Comparison of ENCODE assay signal across 17 cellular contexts in the genomic region with DNA sequence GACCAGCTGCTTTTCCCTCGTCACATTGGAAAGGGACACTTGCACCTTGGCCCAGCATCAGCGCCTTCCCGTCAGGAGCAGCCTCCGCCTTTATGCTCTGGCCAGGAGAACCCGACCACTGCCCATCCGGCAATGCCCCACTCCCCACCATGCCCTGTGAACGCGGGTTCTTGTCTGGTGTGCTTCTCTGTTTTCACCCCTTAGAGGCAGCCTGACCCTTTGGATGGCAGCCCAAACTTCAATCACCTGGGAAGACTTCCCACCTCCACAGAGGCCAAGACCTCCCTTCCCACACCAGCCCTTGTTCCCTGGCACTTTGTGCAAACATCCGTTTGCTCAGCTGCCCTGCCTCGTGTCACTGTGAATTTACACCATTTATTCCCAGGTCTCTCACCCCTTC.
DNase-seq lines count a peak whose midpoint lies in the region; ATAC-seq and TF ChIP-seq lines count a peak whose summit lies in the region.
"Had no signal": no experiment of that assay in that cellular context is flagged by ENCODE, and none has a peak within 500 bp of the region (broad histone marks: within the 10 kb centered on the region; RNA-seq: fewer than 3 reads in every experiment).

No MANE protein-coding gene starts in this region.

- no peak overlapping the region for H2BK120ac ChIP-seq in mesenchymal stem cell (ENCODE audit: low read depth, low read length)

- H3K36me3 Mint-ChIP-seq in effector memory CD8-positive, alpha-beta T cell (ENCODE audit: insufficient read depth), result peaks cover 3% of the 10 kb centered on the region
- H3K36me3 Mint-ChIP-seq in osteocyte (ENCODE audit: unreplicated experiment), result no peaks in the 10 kb centered on the region
- H3K36me3 Mint-ChIP-seq: CD4-positive, alpha-beta memory T cell had no signal

- H2AFZ ChIP-seq in osteoblast (ENCODE audit: low read length) (no peak overlapping the region), mesenchymal stem cell (ENCODE audit: low read depth, low read length) (no peak overlapping the region)

- no peak overlapping the region for H3K23ac ChIP-seq in mesenchymal stem cell (ENCODE audit: low read length in 2 of 2)

- no peak overlapping the region for H2BK15ac ChIP-seq in mesenchymal stem cell (ENCODE audit: low read depth, poor library complexity, severe bottlenecking)

- peak overlapping the region; percentile 39 to 49 for H3K27ac Mint-ChIP-seq in effector memory CD8-positive, alpha-beta T cell
- no peak overlapping the region for H3K27ac Mint-ChIP-seq in osteocyte (ENCODE audit: unreplicated experiment)
- H3K27ac Mint-ChIP-seq: CD4-positive, alpha-beta memory T cell; H9; HFFc6 had no signal

- H3K4me1 ChIP-seq in HEK293 (ENCODE audit: control insufficient read depth, insufficient read depth, low read length) (no peaks in the 10 kb centered on the region), osteoblast (ENCODE audit: insufficient read depth, low read length) (no peaks in the 10 kb centered on the region), mesenchymal stem cell (ENCODE audit: control insufficient read depth, insufficient read depth, low read depth, low read length) (peaks cover 9% of the 10 kb centered on the region)
- H3K4me1 ChIP-seq: BE2C had no signal

- no peak overlapping the region for H2AK5ac ChIP-seq in mesenchymal stem cell (ENCODE audit: low read length, severe bottlenecking)

- peaks cover 0 to 9% of the 10 kb centered on the region in 2 donors for H3K27me3 Mint-ChIP-seq in effector memory CD8-positive, alpha-beta T cell
- no peaks in the 10 kb centered on the region for H3K27me3 Mint-ChIP-seq in osteocyte (ENCODE audit: unreplicated experiment)
- H3K27me3 Mint-ChIP-seq: CD4-positive, alpha-beta memory T cell had no signal

- no peak overlapping the region for H4K91ac ChIP-seq in mesenchymal stem cell (ENCODE audit: low read length)

- WGBS in mesenchymal stem cell, result 91% methylated on average over 9 of the region's 10 CpGs

- no peak overlapping the region for H3K4me2 ChIP-seq in osteoblast (ENCODE audit: insufficient read depth, low read length)
- no peak overlapping the region for H3K4me2 ChIP-seq in mesenchymal stem cell (ENCODE audit: low read length, poor library complexity, severe bottlenecking)
- H3K4me2 ChIP-seq: A549 had no signal

- no peak for ATAC-seq in effector memory CD8-positive, alpha-beta T cell (replicated peaks)
- ATAC-seq: A549 had no signal

- H4K20me1 ChIP-seq in osteoblast (ENCODE audit: insufficient read depth, low read length), result no peaks in the 10 kb centered on the region

- H3K4me3 ChIP-seq in HEK293 (ENCODE audit: low read depth, low read length) (no peak overlapping the region), osteoblast (ENCODE audit: insufficient read depth, low read length) (no peak overlapping the region), mesenchymal stem cell (ENCODE audit: insufficient read depth in 1 of 2, low read depth in 1 of 2, low read length in 2 of 2) (no peak overlapping the region)
- H3K4me3 ChIP-seq: A549 had no signal

- no peak overlapping the region for H3K27ac ChIP-seq in HEK293 (ENCODE audit: extremely low read depth, low read depth, low read length)
- H3K27ac ChIP-seq in KOPT-K1 (ENCODE audit: low read depth, low read length, poor library complexity, severe bottlenecking), result peak overlapping the region; percentile 39
- no peak overlapping the region for H3K27ac ChIP-seq in osteoblast (ENCODE audit: low read depth, low read length)
- no peak overlapping the region for H3K27ac ChIP-seq in mesenchymal stem cell (ENCODE audit: low read length, poor library complexity, severe bottlenecking)
- H3K27ac ChIP-seq: A549, C4-2B, HL-60 had no signal

- H3K79me2 ChIP-seq in osteoblast (ENCODE audit: insufficient read depth, low read length), result no peaks in the 10 kb centered on the region

- H4K8ac ChIP-seq in mesenchymal stem cell (ENCODE audit: low read length), result no peak overlapping the region

- H3K14ac ChIP-seq in mesenchymal stem cell (ENCODE audit: low read length in 2 of 2), result no peak overlapping the region

- POLR2A ChIA-PET in HEK293 (lab: Yijun Ruan, JAX), result no interaction called here

- TF ChIP-seq CTCF in HEK293 (tag by site-specific recombination; IDR thresholded peaks at IDR 0.05) (no peak), osteoblast (IDR thresholded peaks at IDR 0.05; ENCODE audit: extremely low read depth, low read depth, low read length) (no peak), osteocyte (IDR thresholded peaks at IDR 0.05) (no peak)

- CTCF ChIA-PET in HEK293 (lab: Yijun Ruan, JAX), result interaction anchor here (2.1 kb wide), 1 partner anchor 218 kb away, joined by 10 read pairs; no protein-coding TSS in a partner anchor

- no peak overlapping the region for H3K9ac ChIP-seq in mesenchymal stem cell (ENCODE audit: low read length)

- no peak overlapping the region for H3K18ac ChIP-seq in mesenchymal stem cell (ENCODE audit: low read depth in 1 of 2, low read length in 2 of 2)

- H3K4me3 Mint-ChIP-seq in effector memory CD8-positive, alpha-beta T cell, result no peak overlapping the region
- H3K4me3 Mint-ChIP-seq in osteocyte (ENCODE audit: unreplicated experiment), result no peak overlapping the region
- H3K4me3 Mint-ChIP-seq: CD4-positive, alpha-beta memory T cell; H9; HFFc6 had no signal

- H3K9me3 ChIP-seq in HEK293 (ENCODE audit: control insufficient read depth, insufficient read depth, low read depth, low read length) (no peaks in the 10 kb centered on the region), KOPT-K1 (ENCODE audit: insufficient read depth, low read length, poor library complexity, severe bottlenecking) (no peaks in the 10 kb centered on the region), osteoblast (ENCODE audit: low read depth, low read length) (no peaks in the 10 kb centered on the region), mesenchymal stem cell (ENCODE audit: control insufficient read depth, low read length) (no peaks in the 10 kb centered on the region)
- H3K9me3 ChIP-seq: A549, BE2C had no signal

- H2BK5ac ChIP-seq in mesenchymal stem cell (ENCODE audit: low read depth, low read length, poor library complexity, severe bottlenecking), result no peak overlapping the region

- no peaks in the 10 kb centered on the region for H3K36me3 ChIP-seq in HEK293 (ENCODE audit: control insufficient read depth in 2 of 2, insufficient read depth in 1 of 2, low read length in 2 of 2)
- H3K36me3 ChIP-seq in KOPT-K1 (ENCODE audit: insufficient read depth, low read length), result no peaks in the 10 kb centered on the region
- no peaks in the 10 kb centered on the region for H3K36me3 ChIP-seq in osteoblast (ENCODE audit: insufficient read depth, low read length)
- H3K36me3 ChIP-seq in mesenchymal stem cell (ENCODE audit: control insufficient read depth in 1 of 2, insufficient read depth in 2 of 2, low read depth in 1 of 2, low read length in 2 of 2), result no peaks in the 10 kb centered on the region
- H3K36me3 ChIP-seq: BE2C had no signal

- no peak overlapping the region for H3K4ac ChIP-seq in mesenchymal stem cell (ENCODE audit: low read depth in 1 of 2, low read length in 2 of 2)

- no peaks in the 10 kb centered on the region for H3K79me1 ChIP-seq in mesenchymal stem cell (replicated peaks; ENCODE audit: low read length, poor library complexity, severe bottlenecking)

- H2BK12ac ChIP-seq in mesenchymal stem cell (ENCODE audit: low read length in 2 of 2), result no peak overlapping the region

- no peak for DNase-seq in effector memory CD8-positive, alpha-beta T cell
- DNase-seq in osteoblast (ENCODE audit: insufficient read length, low spot score, missing footprints) (peak; percentile 80), SW 1271 (lab: John Stamatoyannopoulos, UW) (no peak), mesenchymal stem cell (no peak), osteocyte (ENCODE audit: extremely low spot score, unreplicated experiment) (no peak)
- DNase-seq: BE2C; CD4-positive, alpha-beta memory T cell; DMS79; GOT3; H9; HFFc6; IMR-90 had no signal

- H3K9me3 Mint-ChIP-seq in effector memory CD8-positive, alpha-beta T cell, result no peaks in the 10 kb centered on the region
- no peaks in the 10 kb centered on the region for H3K9me3 Mint-ChIP-seq in osteocyte (ENCODE audit: unreplicated experiment)
- H3K9me3 Mint-ChIP-seq: CD4-positive, alpha-beta memory T cell; H9; HFFc6 had no signal

- H3K4me1 Mint-ChIP-seq in effector memory CD8-positive, alpha-beta T cell (ENCODE audit: low read depth in 2 of 2), result peaks cover 0 to 1% of the 10 kb centered on the region in 2 donors
- peaks cover 6% of the 10 kb centered on the region for H3K4me1 Mint-ChIP-seq in osteocyte (ENCODE audit: unreplicated experiment)

- H3K27me3 ChIP-seq in osteoblast (ENCODE audit: insufficient read depth, low read length), result peaks cover 4% of the 10 kb centered on the region
- H3K27me3 ChIP-seq in mesenchymal stem cell (ENCODE audit: control insufficient read depth in 1 of 2, insufficient read depth in 1 of 2, low read length in 2 of 2), result peaks cover 0 to 70% of the 10 kb centered on the region in 2 experiments
- H3K27me3 ChIP-seq: BE2C had no signal

TF ChIP-seq in HEK293, 187 proteins besides CTCF, POLR2A, EP300 and RAD21:
- TF ChIP-seq EGR2 (tag by site-specific recombination; IDR thresholded peaks at IDR 0.05; ENCODE audit: low read depth), result peak; percentile 42; the same call in 1 of the 2 replicates
- TF ChIP-seq SCRT1 (tag by site-specific recombination; IDR thresholded peaks at IDR 0.05; ENCODE audit: borderline replicate concordance), result no peak
